Comparison of ENCODE assay signal across 9 cellular contexts in the genomic region with DNA sequence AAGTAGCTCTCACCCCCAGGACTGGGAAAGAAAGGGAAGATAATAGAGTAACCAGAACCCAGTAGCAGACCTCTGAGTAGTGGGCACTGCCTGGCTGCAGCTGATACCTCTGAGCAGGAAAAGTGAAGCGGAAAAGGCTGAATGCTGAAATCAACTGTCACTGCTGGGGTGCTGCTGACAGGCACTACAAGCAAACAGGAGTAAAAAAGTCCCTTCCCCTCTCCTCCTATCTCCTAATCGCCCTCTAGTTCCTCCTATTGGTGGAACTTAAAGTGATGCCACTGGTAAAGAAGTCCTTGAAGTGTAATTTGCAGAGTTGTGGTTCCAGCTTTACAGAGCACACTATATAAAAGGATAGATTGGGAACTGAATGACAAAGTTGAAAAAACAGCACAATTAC. TPM values are rescaled to one million over a fixed set of nuclear protein-coding genes. Genes with fewer than 3 reads are reported as not detected.
DNase-seq lines count a peak whose midpoint lies in the region; ATAC-seq and TF ChIP-seq lines count a peak whose summit lies in the region.
"Had no signal": no experiment of that assay in that cellular context is flagged by ENCODE, and none has a peak within 500 bp of the region (broad histone marks: within the 10 kb centered on the region; RNA-seq: fewer than 3 reads in every experiment).

No MANE protein-coding gene starts in this region.

- intact Hi-C loops in cardiac septum (cut with DNase I), result no loop called here

- H3K36me3 ChIP-seq in kidney epithelial cell (ENCODE audit: control insufficient read depth, insufficient read depth, low read length), result no peaks in the 10 kb centered on the region

- H3K27me3 ChIP-seq in kidney epithelial cell (ENCODE audit: control insufficient read depth, insufficient read depth, low read length), result no peaks in the 10 kb centered on the region

- no peak for ATAC-seq in HG03196 (IDR thresholded peaks at IDR 0.05; ENCODE audit: unreplicated experiment)
- no peak for ATAC-seq in GM19324 (IDR thresholded peaks at IDR 0.05; ENCODE audit: low FRiP score, unreplicated experiment)
- ATAC-seq: activated CD4-positive, CD25-positive, alpha-beta regulatory T cell treated with anti-CD3 and anti-CD28 coated beads, Interleukin-2, amount 50 U/mL, for 24 hours had no signal

- TF ChIP-seq CTCF in WI38 (IDR thresholded peaks at IDR 0.05; ENCODE audit: low read depth, low read length) (peak; percentile 19; the same call in 1 of the 2 replicates), kidney epithelial cell (IDR thresholded peaks at IDR 0.05; ENCODE audit: insufficient read depth, low read length, poor library complexity, severe bottlenecking) (peak; percentile 48)

- DNase-seq in CMK (ENCODE audit: low read depth), result peak; percentile 85
- peak; percentile 70 for DNase-seq in M059J (ENCODE audit: low read depth)
- DNase-seq in kidney epithelial cell (ENCODE audit: low read depth), result no peak
- DNase-seq in cardiac septum (ENCODE audit: low spot score), result no peak
- DNase-seq in cerebellar nuclear complex (lab: John Stamatoyannopoulos, UW), result no peak

- no peak overlapping the region for H3K4me3 ChIP-seq in WI38 (ENCODE audit: low read depth, low read length)
- no peak overlapping the region for H3K4me3 ChIP-seq in kidney epithelial cell (ENCODE audit: low read depth, low read length)

RNA-seq across cellular contexts. Expression of a gene that starts 32.8 kb away (rescaled TPM):
- 21.0 and 28.7 TPM in 2 replicates for total RNA-seq in M059J (2014; rRNA removed; shearing (Covaris generic))
- 5.9 and 11.6 TPM in 2 replicates for total RNA-seq in kidney epithelial cell
- total RNA-seq in cardiac septum, result 23.1 TPM

Comparison
In these comparisons a context has a peak if more than half of its experiments do, and no peak if none do; other contexts are left out.
1. DNase-seq: peak in CMK (single experiment) and M059J (single experiment); none in kidney epithelial cell (single experiment), cardiac septum (single experiment) and cerebellar nuclear complex (0 of 2).